In genomic region chr11:21427750-21428149, GRCh38 we compare ENCODE assay signal across 22 cellular contexts.
"Had no signal": no experiment of that assay in that cellular context is flagged by ENCODE, and none has a peak within 500 bp of the region (broad histone marks: within the 10 kb centered on the region; RNA-seq: fewer than 3 reads in every experiment).

No MANE protein-coding gene starts in this region.

- H3K4me3 ChIP-seq: MG63, PC-9, Peyer's patch, SJSA1, SK-N-MC had no signal

- H3K36me3 ChIP-seq: MG63, Peyer's patch, SJSA1 had no signal

- H3K4me2 ChIP-seq: PC-9 had no signal

- H3K27me3 ChIP-seq: MG63, Peyer's patch, SJSA1 had no signal

- H2AFZ ChIP-seq: PC-9 had no signal

- H3K9me3 ChIP-seq: MG63, Peyer's patch had no signal

- DNase-seq: Karpas-422, KBM-7, MG63, NCI-H1092 treated with DMSO at 0.1 percent for 48 hours, NCI-H1436, NCI-H187, NCI-H2029, NCI-H2081 treated with DMSO at 0.1 percent for 48 hours, NCI-H2171, NCI-H226, NCI-H446, NCI-H510A, NCI-H524 treated with DMSO at 0.1 percent for 48 hours, NCI-H748 treated with DMSO at 0.1 percent for 48 hours, OCI-M1, PC-9, Peyer's patch, Right ventricle myocardium superior, RPMI8226, SIG-M5 had no signal

- H3K4me1 ChIP-seq: Peyer's patch, SJSA1 had no signal

- H3K27ac ChIP-seq: PC-9, Peyer's patch, SJSA1, SK-N-MC had no signal
